8 cellular contexts compared by ENCODE assay signal in genomic region chr7:140923358-140924006, GRCh38. TPM values are rescaled to one million over a fixed set of nuclear protein-coding genes. Genes with fewer than 3 reads are reported as not detected.
DNase-seq lines count a peak whose midpoint lies in the region; ATAC-seq, FAIRE-seq and TF ChIP-seq lines count a peak whose summit lies in the region.

No MANE protein-coding gene starts in this region.

- peak; percentile 66 for FAIRE-seq in RCC 7860 (lab: Jason Lieb, UNC)

- intact Hi-C loops in ovary (cut with DNase I) = loop anchor here in 1 of 4 donors (10.0 kb wide), 1 partner anchor 109 kb away; no protein-coding TSS in a partner anchor

- peak overlapping the region; percentile 92 to 93 for H3K27ac ChIP-seq in ovary

- ATAC-seq in HG02763 (IDR thresholded peaks at IDR 0.05; ENCODE audit: unreplicated experiment) (peak; percentile 6), HG02970 (IDR thresholded peaks at IDR 0.05; ENCODE audit: low FRiP score, unreplicated experiment) (no peak)

- H3K4me3 ChIP-seq in GM12864 (ENCODE audit: low read depth, low read length) = peak overlapping the region; percentile 87
- H3K4me3 ChIP-seq in fibroblast of the aortic adventitia (ENCODE audit: low read depth, low read length) = peak overlapping the region; percentile 82
- H3K4me3 ChIP-seq in ovary = peak overlapping the region; percentile 98

- WGBS in ovary, 3 donors = 2 to 5% (median 3%) methylated on average over 11 of the region's 11 CpGs

- TF ChIP-seq POLR2A in ovary (IDR thresholded peaks at IDR 0.05) = no peak

- H3K4me1 ChIP-seq in ovary (ENCODE audit: insufficient read depth) = no peaks in the 10 kb centered on the region

- no peak for DNase-seq in GM12864 (ENCODE audit: low read depth)
- no peak for DNase-seq in RCC 7860 (ENCODE audit: low spot score)
- peak; percentile 21 for DNase-seq in fibroblast of the aortic adventitia (ENCODE audit: low read depth)
- peak in 1 of 5 donors; percentile 19 for DNase-seq in ovary
- DNase-seq in retina = no peak
- no peak for DNase-seq in NCI-H128 (lab: John Stamatoyannopoulos, UW; ENCODE audit: unreplicated experiment)

- H3K27me3 ChIP-seq in ovary = no peaks in the 10 kb centered on the region

- no peak for TF ChIP-seq CTCF in GM12864 (IDR thresholded peaks at IDR 0.05; ENCODE audit: low read depth, low read length, missing control alignments)
- TF ChIP-seq CTCF in fibroblast of the aortic adventitia (IDR thresholded peaks at IDR 0.05; ENCODE audit: insufficient read depth, low read length) = no peak
- no peak for TF ChIP-seq CTCF in ovary (IDR thresholded peaks at IDR 0.05)

- H3K36me3 ChIP-seq in ovary = no peaks in the 10 kb centered on the region

- TF ChIP-seq EP300 in ovary (IDR thresholded peaks at IDR 0.05) = no peak

- no peaks in the 10 kb centered on the region for H3K9me3 ChIP-seq in ovary

RNA-seq across cellular contexts. Expression of gene BRAF, which starts 1.2 kb away (rescaled TPM):
- 29.9 and 38.7 TPM in 2 replicates for total RNA-seq in fibroblast of the aortic adventitia (ENCODE audit: low replicate concordance)
- total RNA-seq in ovary = 10 to 100 TPM; 35.9 to 52.0 (median 43.4) TPM
- polyA plus RNA-seq in ovary = 10 to 100 TPM in 1 of 2 donors, 1 to 10 TPM in 1; 8.3 to 18.7 TPM
